1 cellular context compared by ENCODE assay signal in genomic region chr9:86945868-86946711, GRCh38.
A peak's percentile ranks its signal among the peaks of the same experiment; 100 is the strongest.
TF ChIP-seq lines count a peak whose summit lies in the region.

No MANE protein-coding gene starts in this region.

TF ChIP-seq in HEK293, 187 proteins besides CTCF, POLR2A, EP300 and RAD21 (continued from another document):
- no peak for TF ChIP-seq PRDM10 (tag by site-specific recombination; IDR thresholded peaks at IDR 0.05)
- TF ChIP-seq YY1 (tag by site-specific recombination; IDR thresholded peaks at IDR 0.05) = peak; percentile 2; the same call in 1 of the 2 replicates
- TF ChIP-seq ZNF433 (tag by site-specific recombination; IDR thresholded peaks at IDR 0.05; ENCODE audit: low read depth) = no peak
- no peak for TF ChIP-seq BCL11A (tag by site-specific recombination; IDR thresholded peaks at IDR 0.05; ENCODE audit: low read depth)
- 0 out of 2 replicates have a peak, but pooled peaks have one; percentile 23 for TF ChIP-seq ZBTB44 (tag by site-specific recombination; IDR thresholded peaks at IDR 0.05)
- peak; percentile 38 for TF ChIP-seq ZNF600 (tag by site-specific recombination; IDR thresholded peaks at IDR 0.05)
- 0 out of 2 replicates have a peak, but pooled peaks have one; percentile 22 for TF ChIP-seq ZFP37 (tag by site-specific recombination; IDR thresholded peaks at IDR 0.05)
- no peak for TF ChIP-seq ZNF10 (tag by site-specific recombination; IDR thresholded peaks at IDR 0.05)
- 0 out of 2 replicates have a peak, but pooled peaks have one; percentile 26 for TF ChIP-seq YY2 (tag by site-specific recombination; IDR thresholded peaks at IDR 0.05)
